In genomic region chr3:95442766-95443165, GRCh38 we compare ENCODE assay signal across 26 cellular contexts.
"Had no signal": no experiment of that assay in that cellular context is flagged by ENCODE, and none has a peak within 500 bp of the region (broad histone marks: within the 10 kb centered on the region; RNA-seq: fewer than 3 reads in every experiment).

No MANE protein-coding gene starts in this region.

- DNase-seq: activated B cell treated with CpG ODN at 0.5 μM for 24 hours; activated CD4-positive, alpha-beta memory T cell treated with anti-CD3 and anti-CD28 coated beads for 36 hours; activated CD4-positive, alpha-beta T cell treated with anti-CD3 and anti-CD28 coated beads for 4 hours; activated CD4-positive, alpha-beta T cell treated with anti-CD3 and anti-CD28 coated beads, Interleukin-2, amount 10 ng/mL, durations not matched to agents 24 days and 14 days; activated CD4-positive, alpha-beta T cell treated with anti-CD3 and anti-CD28 coated beads, Interleukin-2, amount 50 U/mL, for 1 hour; activated CD4-positive, alpha-beta T cell treated with anti-CD3 and anti-CD28 coated beads, Interleukin-2, amount 50 U/mL, for 4 hours; activated CD4-positive, CD25-positive, alpha-beta regulatory T cell treated with anti-CD3 and anti-CD28 coated beads, Interleukin-2, amount 50 U/mL, for 72 hours; activated CD8-positive, alpha-beta memory T cell treated with anti-CD3 and anti-CD28 coated beads, Interleukin-2, amount 50 U/mL, for 4 hours; activated CD8-positive, alpha-beta T cell treated with anti-CD3 and anti-CD28 coated beads for 36 hours; activated effector memory CD4-positive, alpha-beta T cell treated with Interleukin-2 at 50 U/mL for 16 hours; activated gamma-delta T cell; activated naive CD4-positive, alpha-beta T cell treated with anti-CD3 and anti-CD28 coated beads, Interleukin-2, amount 10 ng/mL, durations not matched to agents 7 days and 5 days; activated naive CD4-positive, alpha-beta T cell treated with Interleukin-2 at 50 U/mL for 16 hours; activated naive CD8-positive, alpha-beta T cell treated with anti-CD3 and anti-CD28 coated beads, Interleukin-2, amount 10 ng/mL, durations not matched to agents 7 days and 5 days; activated naive CD8-positive, alpha-beta T cell treated with anti-CD3 and anti-CD28 coated beads, Interleukin-2, amount 50 U/mL, for 24 hours; activated T-cell treated with anti-CD3 and anti-CD28 coated beads for 4 hours; activated T-cell treated with anti-CD3 and anti-CD28 coated beads, Interleukin-2, amount 50 U/mL, for 1 hour; activated T-cell treated with anti-CD3 and anti-CD28 coated beads, Interleukin-2, amount 50 U/mL, for 4 hours; activated T-cell treated with anti-CD3 and anti-CD28 coated beads, Interleukin-2, amount 50 U/mL, for 72 hours; amygdala; anterior cingulate cortex; caudate nucleus; cerebellar nuclear complex; T-helper 2 cell; T-helper 9 cell had no signal

- ATAC-seq: activated CD8-positive, alpha-beta T cell treated with anti-CD3 and anti-CD28 coated beads for 36 hours; activated naive CD8-positive, alpha-beta T cell treated with anti-CD3 and anti-CD28 coated beads, Interleukin-2, amount 50 U/mL, for 24 hours; activated T-cell treated with anti-CD3 and anti-CD28 coated beads, Interleukin-2, amount 50 U/mL, for 4 hours; activated T-cell treated with anti-CD3 and anti-CD28 coated beads, Interleukin-2, amount 50 U/mL, for 72 hours; activated T-helper 17 cell treated with anti-CD3 and anti-CD28 coated beads, Interleukin-2, amount 50 U/mL, for 72 hours had no signal
